In genomic region chr1:36279110-36279788, GRCh38 we compare ENCODE assay signal across 1 cellular context.
TF ChIP-seq lines count a peak whose summit lies in the region.

No MANE protein-coding gene starts in this region.

TF ChIP-seq in WTC11, 78 proteins besides CTCF, POLR2A, EP300 and RAD21 (continued from another document):
- TF ChIP-seq, protein P1, sequence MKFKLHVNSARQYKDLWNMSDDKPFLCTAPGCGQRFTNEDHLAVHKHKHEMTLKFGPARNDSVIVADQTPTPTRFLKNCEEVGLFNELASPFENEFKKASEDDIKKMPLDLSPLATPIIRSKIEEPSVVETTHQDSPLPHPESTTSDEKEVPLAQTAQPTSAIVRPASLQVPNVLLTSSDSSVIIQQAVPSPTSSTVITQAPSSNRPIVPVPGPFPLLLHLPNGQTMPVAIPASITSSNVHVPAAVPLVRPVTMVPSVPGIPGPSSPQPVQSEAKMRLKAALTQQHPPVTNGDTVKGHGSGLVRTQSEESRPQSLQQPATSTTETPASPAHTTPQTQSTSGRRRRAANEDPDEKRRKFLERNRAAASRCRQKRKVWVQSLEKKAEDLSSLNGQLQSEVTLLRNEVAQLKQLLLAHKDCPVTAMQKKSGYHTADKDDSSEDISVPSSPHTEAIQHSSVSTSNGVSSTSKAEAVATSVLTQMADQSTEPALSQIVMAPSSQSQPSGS (CRISPR knock-in tag; IDR thresholded peaks at IDR 0.05; ENCODE audit: borderline replicate concordance, low read depth): no peak
- TF ChIP-seq HMGA2 (CRISPR knock-in tag; IDR thresholded peaks at IDR 0.05) (no peak), PRRX2 (CRISPR knock-in tag; IDR thresholded peaks at IDR 0.05) (no peak), ZMAT4 (CRISPR knock-in tag; IDR thresholded peaks at IDR 0.05) (no peak)
